1 cellular context compared by ENCODE assay signal in genomic region chr1:151832318-151832984, GRCh38.
TF ChIP-seq lines count a peak whose summit lies in the region.

No MANE protein-coding gene starts in this region.

TF ChIP-seq in HepG2, 621 proteins besides CTCF, POLR2A, EP300 and RAD21 (continued from another document):
- TF ChIP-seq TFAP4 (IDR thresholded peaks at IDR 0.05; ENCODE audit: borderline replicate concordance, low read depth) (peak; percentile 95), SSRP1 (CRISPR knock-in tag; IDR thresholded peaks at IDR 0.05) (no peak), PRDM10 (CRISPR knock-in tag; IDR thresholded peaks at IDR 0.05; ENCODE audit: low read depth) (0 out of 2 replicates have a peak, but pooled peaks have one; percentile 47), RFXAP (CRISPR knock-in tag; IDR thresholded peaks at IDR 0.05; ENCODE audit: borderline replicate concordance) (peak; percentile 32; the same call in 1 of the 2 replicates), TRIM24 (CRISPR knock-in tag; IDR thresholded peaks at IDR 0.05) (no peak), NCOA5 (CRISPR knock-in tag; IDR thresholded peaks at IDR 0.05) (no peak), ZNF431 (CRISPR knock-in tag; IDR thresholded peaks at IDR 0.05; ENCODE audit: borderline replicate concordance, low read depth) (0 out of 2 replicates have a peak, but pooled peaks have one; percentile 49), ZNF441 (CRISPR knock-in tag; IDR thresholded peaks at IDR 0.05; ENCODE audit: borderline replicate concordance) (no peak), PATZ1 (CRISPR knock-in tag; IDR thresholded peaks at IDR 0.05) (peak; percentile 54; the same call in 1 of the 2 replicates), RCOR2 (CRISPR knock-in tag; IDR thresholded peaks at IDR 0.05) (no peak), RBM39 (IDR thresholded peaks at IDR 0.05; ENCODE audit: low read depth, low read length, poor library complexity, severe bottlenecking) (no peak), SIN3A (IDR thresholded peaks at IDR 0.05; ENCODE audit: borderline replicate concordance, low read depth, low read length) (peak; percentile 54; the same call in 1 of the 2 replicates)
